In the genomic region with DNA sequence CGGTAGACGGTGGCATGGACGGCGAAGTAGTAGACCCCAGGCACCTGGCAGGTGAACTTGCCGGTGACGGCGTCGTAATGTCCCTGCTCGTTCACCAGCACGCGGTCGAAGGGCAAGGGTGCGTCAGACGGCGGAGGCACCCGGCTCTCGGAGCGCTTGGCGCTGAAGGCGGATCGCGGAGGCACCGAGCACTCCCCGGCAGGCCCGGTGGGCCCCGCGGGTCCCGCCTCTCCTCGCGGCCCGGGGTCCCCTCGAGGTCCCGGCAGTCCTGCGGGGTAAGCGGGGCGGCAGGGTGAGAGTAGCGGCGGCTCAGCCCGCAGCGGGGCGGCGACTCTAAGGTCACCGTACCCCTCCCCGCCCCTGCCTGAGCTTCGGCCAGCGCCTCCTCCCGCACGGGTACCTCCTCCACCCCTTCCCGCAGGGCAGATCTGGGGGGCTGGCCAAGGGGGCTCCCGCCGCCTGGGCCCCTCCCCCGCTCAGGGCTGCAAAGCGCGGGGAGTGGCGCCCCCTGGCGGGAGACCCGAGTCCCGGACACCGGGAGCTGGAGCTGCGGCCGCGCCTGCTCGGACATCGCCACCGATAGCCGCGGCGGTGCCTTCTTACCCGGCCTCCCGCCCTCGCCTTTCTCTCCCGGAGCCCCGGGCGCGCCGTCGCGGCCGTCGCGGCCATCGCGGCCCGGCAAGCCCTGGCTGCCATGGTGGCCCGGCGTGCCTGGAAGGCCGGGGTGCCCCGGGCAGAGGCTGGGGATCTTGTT, we compare ENCODE assay signal across 8 cellular contexts. TPM values are rescaled to one million over a fixed set of nuclear protein-coding genes. Genes with fewer than 3 reads are reported as not detected.
DNase-seq lines count a peak whose midpoint lies in the region; ATAC-seq and TF ChIP-seq lines count a peak whose summit lies in the region.

No MANE protein-coding gene starts in this region.

- peaks cover 0 to 12% of the 10 kb centered on the region in 2 experiments; a peak in 2 of 4 replicates for H3K36me3 ChIP-seq in HCT116 (ENCODE audit: control insufficient read depth in 1 of 2, insufficient read depth in 2 of 2, low read length in 2 of 2)

- peak overlapping the region; percentile 20 to 56; a peak in 3 of 4 replicates for H3K4me3 ChIP-seq in HCT116 (replicated peaks in 1 of 2; ENCODE audit: low read depth in 1 of 2, low read length in 2 of 2)

- peaks cover 54% of the 10 kb centered on the region for H3K4me1 Mint-ChIP-seq in activated T-cell treated with anti-CD3 and anti-CD28 coated beads, Interleukin-2, amount 50 U/mL, for 72 hours (ENCODE audit: low read depth)
- peaks cover 6 to 43% of the 10 kb centered on the region in 2 donors for H3K4me1 Mint-ChIP-seq in natural killer cell

- peak; percentile 66 for ATAC-seq in HCT116
- peak; percentile 52 to 53 for ATAC-seq in activated T-cell treated with anti-CD3 and anti-CD28 coated beads, Interleukin-2, amount 50 U/mL, for 72 hours (replicated peaks in 1 of 2)
- ATAC-seq in natural killer cell: peak in 2 of 3 donors; percentile 30 to 47
- ATAC-seq in GM21529 (IDR thresholded peaks at IDR 0.05; ENCODE audit: unreplicated experiment): no peak
- ATAC-seq in GM18868 (IDR thresholded peaks at IDR 0.05; ENCODE audit: unreplicated experiment): no peak
- ATAC-seq in HG02852 (IDR thresholded peaks at IDR 0.05; ENCODE audit: unreplicated experiment): no peak

- H3K27me3 ChIP-seq in HCT116 (ENCODE audit: insufficient read depth, low read length): no peaks in the 10 kb centered on the region

- intact Hi-C loops in HCT116 (cut with micrococcal nuclease) (no loop called here), natural killer cell (cut with micrococcal nuclease) (no loop called here)

- H3K27me3 Mint-ChIP-seq in activated T-cell treated with anti-CD3 and anti-CD28 coated beads, Interleukin-2, amount 50 U/mL, for 72 hours (ENCODE audit: low read depth): peaks cover 34% of the 10 kb centered on the region
- H3K27me3 Mint-ChIP-seq in natural killer cell (ENCODE audit: low read depth in 2 of 2): peaks cover 33 to 35% of the 10 kb centered on the region in 2 donors

- no peaks in the 10 kb centered on the region for H3K9me3 ChIP-seq in HCT116 (ENCODE audit: control insufficient read depth in 1 of 2, insufficient read depth in 1 of 2, low read depth in 1 of 2, low read length in 2 of 2)

- peak overlapping the region; percentile 37; the same call in 1 of the 2 replicates for H3K27ac ChIP-seq in HCT116 (ENCODE audit: low read depth, low read length)

- TF ChIP-seq CTCF in HCT116 (IDR thresholded peaks at IDR 0.05 in 2 of 3, conservative IDR thresholded peaks at IDR 0.05 in 1 of 3; ENCODE audit: borderline replicate concordance in 1 of 3, insufficient read depth in 1 of 3, low read depth in 2 of 3, low read length in 2 of 3): peak; percentile 58 to 87 (median 82); a peak in 5 of 6 replicates
- peak; percentile 54 for TF ChIP-seq CTCF in natural killer cell (IDR thresholded peaks at IDR 0.05)

- RAD21 ChIA-PET in HCT116 (lab: Charles Lee; ENCODE audit: low non-redundant PET in 1 of 2, low total read pairs in 2 of 2, uncharacterized antibody in 2 of 2, unreplicated experiment in 2 of 2): interaction anchor here in 1 of 2 experiments (0.6 kb wide), 1 partner anchor 16 kb away, joined by 3 read pairs; no protein-coding TSS in a partner anchor

- CTCF ChIA-PET in HCT116 (lab: Charles Lee): interaction anchor here (0.6 to 3.9 kb wide), 28 partner anchors 8 to 928 kb away, joined by 3 to 68 read pairs (median 4); a partner anchor contains a TSS

- BruUV-seq in HCT116 (replicated peaks; lab: Mats Ljungman, UMichigan): no TSS peak

- H2AFZ ChIP-seq in HCT116 (ENCODE audit: low read depth, low read length, poor library complexity, severe bottlenecking): no peak overlapping the region

- peak overlapping the region; percentile 71 to 75 for H3K4me3 Mint-ChIP-seq in activated T-cell treated with anti-CD3 and anti-CD28 coated beads, Interleukin-2, amount 50 U/mL, for 72 hours
- H3K4me3 Mint-ChIP-seq in natural killer cell: peak overlapping the region; percentile 70

- no peaks in the 10 kb centered on the region for H3K9me2 ChIP-seq in HCT116 (ENCODE audit: insufficient read depth)

- H3K9me3 Mint-ChIP-seq in activated T-cell treated with anti-CD3 and anti-CD28 coated beads, Interleukin-2, amount 50 U/mL, for 72 hours: no peaks in the 10 kb centered on the region
- no peaks in the 10 kb centered on the region for H3K9me3 Mint-ChIP-seq in natural killer cell

- POLR2A ChIA-PET in HCT116 (lab: Charles Lee): no interaction called here

- TF ChIP-seq POLR2A in HCT116 (IDR thresholded peaks at IDR 0.05; ENCODE audit: borderline replicate concordance, extremely low read depth, insufficient read depth, insufficient read length): no peak

- H3K79me2 ChIP-seq in HCT116 (ENCODE audit: insufficient read depth, low read length): peaks cover 26% of the 10 kb centered on the region

- peaks cover 2 to 7% of the 10 kb centered on the region in 2 donors for H3K36me3 Mint-ChIP-seq in activated T-cell treated with anti-CD3 and anti-CD28 coated beads, Interleukin-2, amount 50 U/mL, for 72 hours (ENCODE audit: insufficient read depth in 2 of 2)
- H3K36me3 Mint-ChIP-seq in natural killer cell: no peaks in the 10 kb centered on the region

- H3K4me1 ChIP-seq in HCT116 (ENCODE audit: control insufficient read depth in 1 of 2, insufficient read depth in 2 of 2, low read length in 2 of 2): peaks cover 4 to 44% of the 10 kb centered on the region in 2 experiments; a peak in 3 of 4 replicates

- no peak overlapping the region for H3K27ac Mint-ChIP-seq in activated T-cell treated with anti-CD3 and anti-CD28 coated beads, Interleukin-2, amount 50 U/mL, for 72 hours
- no peak overlapping the region for H3K27ac Mint-ChIP-seq in natural killer cell

- DNase-seq in Ammon's horn (ENCODE audit: low spot score) (peak; percentile 79), HCT116 (ENCODE audit: low read depth, low spot score) (no peak), fibroblast of peridontal ligament (ENCODE audit: extremely low read depth) (peak; percentile 52), natural killer cell (no peak)
- peak; percentile 63 to 67 for DNase-seq in activated T-cell treated with anti-CD3 and anti-CD28 coated beads, Interleukin-2, amount 50 U/mL, for 72 hours

- peak overlapping the region; percentile 85 for H3K4me2 ChIP-seq in HCT116 (ENCODE audit: low read length)

- no peak; the same call in none of the 2 replicates for TF ChIP-seq RAD21 in HCT116 (IDR thresholded peaks at IDR 0.05; ENCODE audit: low read depth)

- no peaks in the 10 kb centered on the region for H4K20me1 ChIP-seq in HCT116 (ENCODE audit: insufficient read depth)

- peak overlapping the region; percentile 57 for H3K9ac ChIP-seq in HCT116 (ENCODE audit: low read length)

TF ChIP-seq in HCT116, 20 proteins besides CTCF, POLR2A, EP300 and RAD21 (continues in another document):
- TF ChIP-seq YY1 (IDR thresholded peaks at IDR 0.05; ENCODE audit: extremely low read depth, insufficient replicate concordance, low read depth, low read length) (no peak), CEBPB (IDR thresholded peaks at IDR 0.05; ENCODE audit: low read depth) (no peak), EZH2 (IDR thresholded peaks at IDR 0.05) (no peak), TCF7L2 (IDR thresholded peaks at IDR 0.05; ENCODE audit: borderline replicate concordance, extremely low read depth, insufficient read depth, insufficient read length) (no peak)
- TF ChIP-seq, protein P1, sequence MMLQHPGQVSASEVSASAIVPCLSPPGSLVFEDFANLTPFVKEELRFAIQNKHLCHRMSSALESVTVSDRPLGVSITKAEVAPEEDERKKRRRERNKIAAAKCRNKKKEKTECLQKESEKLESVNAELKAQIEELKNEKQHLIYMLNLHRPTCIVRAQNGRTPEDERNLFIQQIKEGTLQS (IDR thresholded peaks at IDR 0.05): no peak

RNA-seq across cellular contexts. Expression of a gene that starts 0.9 kb away (rescaled TPM):
- total RNA-seq in HCT116 (2021; ENCODE audit: unreplicated experiment): not detected
- polyA plus RNA-seq in HCT116 (2012): not detected in 2 replicates
- total RNA-seq in activated T-cell treated with anti-CD3 and anti-CD28 coated beads, Interleukin-2, amount 50 U/mL, for 72 hours: not detected
- not detected for total RNA-seq in natural killer cell

RNA-seq across cellular contexts. Expression of a gene that starts 5.4 kb away (rescaled TPM):
- 45.6 TPM for total RNA-seq in HCT116 (2021; ENCODE audit: unreplicated experiment)
- polyA plus RNA-seq in HCT116 (2012): 49.8 and 55.4 TPM in 2 replicates
- total RNA-seq in activated T-cell treated with anti-CD3 and anti-CD28 coated beads, Interleukin-2, amount 50 U/mL, for 72 hours: 10 to 100 TPM; 32.5 to 38.9 TPM
- 10 to 100 TPM; 18.0 to 21.8 (median 18.1) TPM for total RNA-seq in natural killer cell

RNA-seq across cellular contexts. Expression of a gene that starts 6.7 kb away (rescaled TPM):
- total RNA-seq in HCT116 (2021; ENCODE audit: unreplicated experiment) (not detected), natural killer cell (not detected)
- polyA plus RNA-seq in HCT116 (2012): not detected in 2 replicates
- total RNA-seq in activated T-cell treated with anti-CD3 and anti-CD28 coated beads, Interleukin-2, amount 50 U/mL, for 72 hours: not detected

RNA-seq across cellular contexts. Expression of a gene that starts 22.8 kb away (rescaled TPM):
- total RNA-seq in HCT116 (2021; ENCODE audit: unreplicated experiment) (17.4 TPM), natural killer cell (1 to 10 TPM in 1 of 3 donors, under 1 TPM in 2; 0.11 to 2.0 (median 0.19) TPM)
- 18.3 and 20.6 TPM in 2 replicates for polyA plus RNA-seq in HCT116 (2012)
- total RNA-seq in activated T-cell treated with anti-CD3 and anti-CD28 coated beads, Interleukin-2, amount 50 U/mL, for 72 hours: 1 to 10 TPM; 4.7 to 5.2 TPM

RNA-seq across cellular contexts. Expression of a gene that starts 41.7 kb away (rescaled TPM):
- total RNA-seq in HCT116 (2021; ENCODE audit: unreplicated experiment) (5.0 TPM), natural killer cell (1 to 10 TPM in 1 of 3 donors, under 1 TPM in 1, not detected in 1; 0.50 to 3.9 TPM)
- polyA plus RNA-seq in HCT116 (2012): 3.6 and 4.0 TPM in 2 replicates
- total RNA-seq in activated T-cell treated with anti-CD3 and anti-CD28 coated beads, Interleukin-2, amount 50 U/mL, for 72 hours: 1 to 10 TPM in 1 of 2 donors, under 1 TPM in 1; 0.91 to 3.0 TPM

Comparison
In these comparisons a context has a peak if more than half of its experiments do, and no peak if none do; other contexts are left out.
1. DNase-seq: peak in Ammon's horn (single experiment), activated T-cell treated with anti-CD3 and anti-CD28 coated beads, Interleukin-2, amount 50 U/mL, for 72 hours (2 of 2) and fibroblast of peridontal ligament (single experiment); none in HCT116 (single experiment) and natural killer cell (single experiment).
2. ATAC-seq: peak in HCT116 (single experiment), activated T-cell treated with anti-CD3 and anti-CD28 coated beads, Interleukin-2, amount 50 U/mL, for 72 hours (2 of 2) and natural killer cell (2 of 3); none in GM21529 (single experiment), GM18868 (single experiment) and HG02852 (single experiment).